Comparison of ENCODE assay signal across 1 cellular context in genomic region chr17:50405353-50405752, GRCh38. TPM values are rescaled to one million over a fixed set of nuclear protein-coding genes. Genes with fewer than 3 reads are reported as not detected.
"Had no signal": no experiment of that assay in that cellular context is flagged by ENCODE, and none has a peak within 500 bp of the region (broad histone marks: within the 10 kb centered on the region; RNA-seq: fewer than 3 reads in every experiment).

No MANE protein-coding gene starts in this region.

RNA-seq across cellular contexts. Expression of gene EME1, which starts 32.3 kb away (rescaled TPM):
- total RNA-seq: body of pancreas had no signal
